Comparison of ENCODE assay signal across 9 cellular contexts in the genomic region with DNA sequence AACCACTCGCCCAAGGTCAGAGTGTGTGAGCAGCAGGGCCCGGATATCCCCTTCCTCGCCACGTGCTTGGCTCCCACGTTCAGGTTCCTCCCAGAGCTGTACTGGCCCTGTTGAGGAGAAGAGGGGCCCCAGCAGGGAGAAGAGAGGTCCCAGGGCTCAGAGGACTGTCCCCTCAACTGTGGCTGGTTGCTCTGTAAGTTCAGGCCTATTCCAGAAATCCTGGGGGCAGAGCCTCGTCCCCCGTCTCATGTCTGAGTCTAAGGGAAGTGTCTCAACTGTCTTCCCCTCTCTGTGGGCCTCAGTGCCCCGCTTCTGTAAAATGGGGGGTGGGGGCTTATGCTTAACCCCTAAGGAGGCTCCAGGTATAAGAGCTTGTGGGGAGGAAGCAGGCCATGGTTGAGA. TPM values are rescaled to one million over a fixed set of nuclear protein-coding genes. Genes with fewer than 3 reads are reported as not detected.
DNase-seq lines count a peak whose midpoint lies in the region; ATAC-seq, FAIRE-seq and TF ChIP-seq lines count a peak whose summit lies in the region.
"Had no signal": no experiment of that assay in that cellular context is flagged by ENCODE, and none has a peak within 500 bp of the region (broad histone marks: within the 10 kb centered on the region; RNA-seq: fewer than 3 reads in every experiment).

No MANE protein-coding gene starts in this region.

- H3K27ac ChIP-seq in kidney (ENCODE audit: low read depth in 2 of 2, low read length in 2 of 2), result peak overlapping the region; percentile 40 to 41
- peak overlapping the region; percentile 1 to 83 (median 54) for H3K27ac ChIP-seq in tibial nerve

- H3K36me3 Mint-ChIP-seq in activated T-cell treated with anti-CD3 and anti-CD28 coated beads, Interleukin-2, amount 50 U/mL, for 4 hours (ENCODE audit: insufficient read depth), result peaks cover 18% of the 10 kb centered on the region

- TF ChIP-seq EP300 in tibial nerve (IDR thresholded peaks at IDR 0.05), result no peak

- no peak for TF ChIP-seq CTCF in kidney (IDR thresholded peaks at IDR 0.05; ENCODE audit: borderline replicate concordance, extremely low read depth, insufficient read depth)
- TF ChIP-seq CTCF in tibial nerve (IDR thresholded peaks at IDR 0.05), result no peak

- FAIRE-seq in kidney (lab: Jason Lieb, UNC), result no peak

- intact Hi-C loops in kidney (cut with DNase I), result no loop called here

- H3K27me3 Mint-ChIP-seq in activated T-cell treated with anti-CD3 and anti-CD28 coated beads, Interleukin-2, amount 50 U/mL, for 4 hours (ENCODE audit: low read depth), result no peaks in the 10 kb centered on the region

- H3K9ac ChIP-seq in kidney (ENCODE audit: low read length in 2 of 2), result peak overlapping the region in 1 of 2 donors; percentile 24

- DNase-seq in activated T-cell treated with anti-CD3 and anti-CD28 coated beads, Interleukin-2, amount 50 U/mL, for 4 hours, result peak; percentile 23
- no peak for DNase-seq in activated T-cell treated with anti-CD3 and anti-CD28 coated beads, Interleukin-2, amount 50 U/mL, for 1 hour
- DNase-seq in activated T-cell treated with anti-CD3 and anti-CD28 coated beads, Interleukin-2, amount 50 U/mL, for 48 hours, result peak; percentile 52 to 54
- DNase-seq in kidney (no peak), tibial nerve (ENCODE audit: low spot score in 2 of 2) (peak in 1 of 2 donors; percentile 27), SIG-M5 treated with dmso at 0.1 percent for 504 hours (lab: John Stamatoyannopoulos, UW; ENCODE audit: unreplicated experiment) (no peak)
- DNase-seq: NCI-H1694 had no signal

- ATAC-seq in activated T-cell treated with anti-CD3 and anti-CD28 coated beads, Interleukin-2, amount 50 U/mL, for 4 hours, result peak in 1 of 2 donors; percentile 7
- ATAC-seq in GM18511 (IDR thresholded peaks at IDR 0.05; ENCODE audit: unreplicated experiment), result no peak
- ATAC-seq in HG03039 (IDR thresholded peaks at IDR 0.05; ENCODE audit: unreplicated experiment), result no peak

- H3K27me3 ChIP-seq in tibial nerve, result no peaks in the 10 kb centered on the region

- H3K36me3 ChIP-seq in kidney (ENCODE audit: control insufficient read depth in 1 of 2, insufficient read depth in 2 of 2, low read length in 2 of 2), result peaks cover 11 to 13% of the 10 kb centered on the region in 2 donors
- H3K36me3 ChIP-seq in tibial nerve, result peaks cover 5 to 31% (median 20%) of the 10 kb centered on the region in 3 donors

- peaks cover 19 to 38% of the 10 kb centered on the region in 2 donors for H3K4me1 ChIP-seq in kidney (ENCODE audit: control insufficient read depth in 1 of 2, insufficient read depth in 1 of 2, low read depth in 1 of 2, low read length in 2 of 2)
- peaks cover 0 to 56% (median 44%) of the 10 kb centered on the region in 4 donors for H3K4me1 ChIP-seq in tibial nerve

- peak overlapping the region; percentile 97 for H3K4me3 Mint-ChIP-seq in activated T-cell treated with anti-CD3 and anti-CD28 coated beads, Interleukin-2, amount 50 U/mL, for 4 hours

- WGBS in tibial nerve, 2 donors, result 43 to 45% methylated on average over 8 of the region's 8 CpGs

- no peak overlapping the region for H3K4me3 ChIP-seq in kidney (ENCODE audit: low read length in 2 of 2)
- H3K4me3 ChIP-seq in tibial nerve, result no peak overlapping the region

- peaks cover 64% of the 10 kb centered on the region for H3K4me1 Mint-ChIP-seq in activated T-cell treated with anti-CD3 and anti-CD28 coated beads, Interleukin-2, amount 50 U/mL, for 4 hours (ENCODE audit: low read depth)

- H3K9me3 ChIP-seq in kidney (ENCODE audit: control insufficient read depth in 1 of 2, low read length in 2 of 2) (no peaks in the 10 kb centered on the region), tibial nerve (no peaks in the 10 kb centered on the region)

- no peak for TF ChIP-seq POLR2A in tibial nerve (IDR thresholded peaks at IDR 0.05)

- no peaks in the 10 kb centered on the region for H3K9me3 Mint-ChIP-seq in activated T-cell treated with anti-CD3 and anti-CD28 coated beads, Interleukin-2, amount 50 U/mL, for 4 hours

RNA-seq across cellular contexts. Expression of gene PPP5C, which starts 3.9 kb away (rescaled TPM):
- total RNA-seq in activated T-cell treated with anti-CD3 and anti-CD28 coated beads, Interleukin-2, amount 50 U/mL, for 4 hours, result 100 to 1,000 TPM; 149 to 154 (median 154) TPM
- 63.7 TPM for total RNA-seq in kidney
- polyA plus RNA-seq in kidney (ENCODE audit: insufficient read depth, low read depth, low replicate concordance), result 54.3 TPM
- 100 to 1,000 TPM in 1 of 4 donors, 10 to 100 TPM in 3; 70.5 to 132 (median 88.8) TPM for total RNA-seq in tibial nerve

RNA-seq across cellular contexts. Expression of gene HIF3A, which starts 53.9 kb away (rescaled TPM):
- under 1 TPM in 1 of 3 donors, not detected in 2; 0.54 TPM for total RNA-seq in activated T-cell treated with anti-CD3 and anti-CD28 coated beads, Interleukin-2, amount 50 U/mL, for 4 hours
- 40.4 TPM for total RNA-seq in kidney
- 3.3 TPM for polyA plus RNA-seq in kidney (ENCODE audit: insufficient read depth, low read depth, low replicate concordance)
- total RNA-seq in tibial nerve, result 100 to 1,000 TPM; 166 to 235 (median 209) TPM

Comparison
In these comparisons a context has a peak if more than half of its experiments do, and no peak if none do; other contexts are left out.
1. DNase-seq: peak in activated T-cell treated with anti-CD3 and anti-CD28 coated beads, Interleukin-2, amount 50 U/mL, for 4 hours (single experiment) and activated T-cell treated with anti-CD3 and anti-CD28 coated beads, Interleukin-2, amount 50 U/mL, for 48 hours (2 of 2); none in activated T-cell treated with anti-CD3 and anti-CD28 coated beads, Interleukin-2, amount 50 U/mL, for 1 hour (single experiment), kidney (single experiment) and SIG-M5 treated with dmso at 0.1 percent for 504 hours (single experiment).
2. RNA of gene HIF3A, which starts 53.9 kb away (total RNA-seq): 166 to 235 TPM in tibial nerve and 40.4 TPM in kidney (single experiment); 0.54 TPM in activated T-cell treated with anti-CD3 and anti-CD28 coated beads, Interleukin-2, amount 50 U/mL, for 4 hours; every median in the first group is over 10 times any median in the second.